10 cellular contexts compared by ENCODE assay signal in the genomic region with DNA sequence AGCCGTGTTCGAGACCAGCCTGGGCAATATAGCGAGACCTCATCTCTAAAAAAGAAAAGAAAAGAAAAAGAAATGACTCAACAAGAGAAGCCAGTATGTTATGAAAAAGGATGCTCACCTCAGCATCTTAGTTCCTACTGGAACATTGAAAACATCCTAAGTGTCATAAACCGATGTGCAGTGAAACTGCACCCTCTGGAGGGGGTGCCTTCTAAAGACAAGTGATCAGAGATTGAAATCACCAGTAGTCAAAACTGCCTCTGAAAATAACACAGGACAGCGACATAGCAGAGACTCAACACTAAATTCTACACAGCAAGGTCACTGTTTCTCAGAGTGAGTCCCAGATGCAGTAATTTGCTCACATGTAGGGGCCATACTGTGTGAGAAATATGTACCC. TPM values are rescaled to one million over a fixed set of nuclear protein-coding genes. Genes with fewer than 3 reads are reported as not detected.
DNase-seq lines count a peak whose midpoint lies in the region; ATAC-seq, FAIRE-seq and TF ChIP-seq lines count a peak whose summit lies in the region.
"Had no signal": no experiment of that assay in that cellular context is flagged by ENCODE, and none has a peak within 500 bp of the region (broad histone marks: within the 10 kb centered on the region; RNA-seq: fewer than 3 reads in every experiment).

No MANE protein-coding gene starts in this region.

- H3K4me1 ChIP-seq in Karpas-422 (ENCODE audit: low read length) (no peaks in the 10 kb centered on the region), adipocyte (ENCODE audit: control insufficient read depth, insufficient read depth, low read length) (no peaks in the 10 kb centered on the region), lower lobe of right lung (no peaks in the 10 kb centered on the region)

- no peak for ATAC-seq in lower lobe of right lung
- no peak for ATAC-seq in GM18517 (IDR thresholded peaks at IDR 0.05; ENCODE audit: unreplicated experiment)
- no peak for ATAC-seq in HG02623 (IDR thresholded peaks at IDR 0.05; ENCODE audit: unreplicated experiment)

- intact Hi-C loops in lower lobe of right lung (cut with DNase I): no loop called here

- no peaks in the 10 kb centered on the region for H3K9me3 ChIP-seq in Karpas-422 (ENCODE audit: low read length)
- H3K9me3 ChIP-seq in adipocyte (ENCODE audit: control insufficient read depth, low read length): no peaks in the 10 kb centered on the region
- no peaks in the 10 kb centered on the region for H3K9me3 ChIP-seq in lower lobe of right lung

- H3K4me3 ChIP-seq in Karpas-422 (ENCODE audit: low read length): no peak overlapping the region
- H3K4me3 ChIP-seq in adipocyte (ENCODE audit: low read length): no peak overlapping the region
- H3K4me3 ChIP-seq in lower lobe of right lung: no peak overlapping the region

- H3K79me2 ChIP-seq in Karpas-422 (ENCODE audit: low read length): no peaks in the 10 kb centered on the region

- no peaks in the 10 kb centered on the region for H3K27me3 ChIP-seq in Karpas-422 (ENCODE audit: low read length)
- peaks cover 47% of the 10 kb centered on the region for H3K27me3 ChIP-seq in adipocyte (replicated peaks; ENCODE audit: control insufficient read depth, insufficient read depth, low read length)
- H3K27me3 ChIP-seq in lower lobe of right lung (ENCODE audit: low read depth): no peaks in the 10 kb centered on the region

- FAIRE-seq in H54 (lab: Jason Lieb, UNC): no peak
- FAIRE-seq: TTC549 had no signal

- H3K4me2 ChIP-seq in Karpas-422 (ENCODE audit: low read depth, low read length, poor library complexity, severe bottlenecking): no peak overlapping the region

- no peaks in the 10 kb centered on the region for H3K36me3 ChIP-seq in Karpas-422 (ENCODE audit: insufficient read depth, low read length)
- H3K36me3 ChIP-seq in adipocyte (ENCODE audit: control insufficient read depth, insufficient read depth, low read length, severe bottlenecking): no peaks in the 10 kb centered on the region
- H3K36me3 ChIP-seq in lower lobe of right lung: no peaks in the 10 kb centered on the region

- H3K9me2 ChIP-seq in Karpas-422 (replicated peaks; ENCODE audit: insufficient read depth, low read length): no peaks in the 10 kb centered on the region

- H4K20me1 ChIP-seq in Karpas-422 (ENCODE audit: insufficient read depth, low read depth, low read length): no peaks in the 10 kb centered on the region

- no peak overlapping the region for H3K9ac ChIP-seq in Karpas-422 (ENCODE audit: low read length)
- H3K9ac ChIP-seq in adipocyte (ENCODE audit: low read length): no peak overlapping the region

- no peak overlapping the region for H2AFZ ChIP-seq in Karpas-422 (ENCODE audit: low read length)

- H3K27ac ChIP-seq in Karpas-422 (ENCODE audit: low read length) (no peak overlapping the region), lower lobe of right lung (no peak overlapping the region)

- TF ChIP-seq CTCF in lower lobe of right lung (IDR thresholded peaks at IDR 0.05): peak; percentile 14

- DNase-seq in ELR (ENCODE audit: low read depth): peak; percentile 37
- peak; percentile 58 for DNase-seq in Karpas-422
- peak; percentile 20 for DNase-seq in adipocyte (ENCODE audit: low read depth)
- no peak for DNase-seq in lower lobe of right lung
- DNase-seq in dermis blood vessel endothelial cell: no peak
- DNase-seq in H54 (ENCODE audit: insufficient read length, low spot score): no peak
- DNase-seq: activated naive CD4-positive, alpha-beta T cell treated with Interleukin-2 at 50 U/mL for 16 hours had no signal

- no peak for TF ChIP-seq POLR2A in H54 (IDR thresholded peaks at IDR 0.05; ENCODE audit: low read depth, low read length)

RNA-seq across cellular contexts. Expression of gene ATP6AP2, which starts 28.0 kb away (rescaled TPM):
- 42.0 and 86.1 TPM in 2 replicates for total RNA-seq in Karpas-422 (2014; rRNA removed; shearing (Covaris generic); ENCODE audit: low replicate concordance)
- total RNA-seq in lower lobe of right lung: 130 TPM
- total RNA-seq in dermis blood vessel endothelial cell: 82.0 and 101 TPM in 2 replicates

Comparison
In these comparisons a context has a peak if more than half of its experiments do, and no peak if none do; other contexts are left out.
1. DNase-seq: peak in ELR (single experiment), Karpas-422 (single experiment) and adipocyte (single experiment); none in lower lobe of right lung (single experiment), dermis blood vessel endothelial cell (single experiment) and H54 (single experiment).